In genomic region chr2:67366832-67367412, GRCh38 we compare ENCODE assay signal across 8 cellular contexts.
"Had no signal": no experiment of that assay in that cellular context is flagged by ENCODE, and none has a peak within 500 bp of the region (broad histone marks: within the 10 kb centered on the region; RNA-seq: fewer than 3 reads in every experiment).

No MANE protein-coding gene starts in this region.

- FAIRE-seq: H1, H54, HTR-8/SVneo, K562 had no signal

- H3K27ac Mint-ChIP-seq: H9 had no signal

- H3K4me3 Mint-ChIP-seq: H9 had no signal

- DNase-seq: H9, HCEC 1CT, IMR-90, KG1 had no signal

- H3K4me3 ChIP-seq: K562 had no signal

- ATAC-seq: K562 had no signal
